In the genomic region with DNA sequence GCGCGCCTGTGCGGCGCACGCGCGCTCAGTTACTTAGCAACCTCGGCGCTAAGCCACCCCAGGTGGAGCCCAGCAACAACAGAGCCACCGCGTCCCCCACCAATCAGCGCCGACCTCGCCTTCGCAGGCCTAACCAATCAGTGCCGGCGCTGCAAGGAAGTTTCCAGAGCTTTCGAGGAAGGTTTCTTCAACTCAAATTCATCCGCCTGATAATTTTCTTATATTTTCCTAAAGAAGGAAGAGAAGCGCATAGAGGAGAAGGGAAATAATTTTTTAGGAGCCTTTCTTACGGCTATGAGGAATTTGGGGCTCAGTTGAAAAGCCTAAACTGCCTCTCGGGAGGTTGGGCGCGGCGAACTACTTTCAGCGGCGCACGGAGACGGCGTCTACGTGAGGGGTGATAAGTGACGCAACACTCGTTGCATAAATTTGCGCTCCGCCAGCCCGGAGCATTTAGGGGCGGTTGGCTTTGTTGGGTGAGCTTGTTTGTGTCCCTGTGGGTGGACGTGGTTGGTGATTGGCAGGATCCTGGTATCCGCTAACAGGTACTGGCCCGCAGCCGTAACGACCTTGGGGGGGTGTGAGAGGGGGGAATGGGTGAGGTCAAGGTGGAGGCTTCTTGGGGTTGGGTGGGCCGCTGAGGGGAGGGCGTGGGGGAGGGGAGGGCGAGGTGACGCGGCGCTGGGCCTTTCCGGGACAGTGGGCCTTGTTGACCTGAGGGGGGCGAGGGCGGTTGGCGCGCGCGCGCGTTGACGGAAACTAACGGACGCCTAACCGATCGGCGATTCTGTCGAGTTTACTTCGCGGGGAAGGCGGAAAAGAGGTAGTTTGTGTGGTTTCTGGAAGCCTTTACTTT, we compare ENCODE assay signal across 8 cellular contexts. TPM values are rescaled to one million over a fixed set of nuclear protein-coding genes. Genes with fewer than 3 reads are reported as not detected.
DNase-seq lines count a peak whose midpoint lies in the region; ATAC-seq, FAIRE-seq and TF ChIP-seq lines count a peak whose summit lies in the region.

Gene UBB (plus strand): TSS at position 452 of the 856 bp plus-strand sequence. CDS start 817 bp downstream, outside the sequence.

- intact Hi-C loops in PC-3 (cut with micrococcal nuclease), result no loop called here

- no TSS peak for BruUV-seq in PC-3 (replicated peaks; lab: Mats Ljungman, UMichigan)

- peaks cover 27% of the 10 kb centered on the region for H3K79me2 ChIP-seq in PC-3 (ENCODE audit: low read length)

- H3K27ac ChIP-seq in HUES64 (ENCODE audit: low read depth, low read length), result peak within 1 kb of the TSS; percentile 92
- peak within 1 kb of the TSS; percentile 70 for H3K27ac ChIP-seq in PC-3 (ENCODE audit: low read length)
- peak within 1 kb of the TSS; percentile 92 to 95 for H3K27ac ChIP-seq in mucosa of rectum (ENCODE audit: low read depth in 2 of 2, low read length in 2 of 2)

- H3K27me3 ChIP-seq in HUES64 (ENCODE audit: insufficient read depth, low read length) (no peaks in the 10 kb centered on the region), PC-3 (ENCODE audit: low read length) (no peaks in the 10 kb centered on the region), mucosa of rectum (ENCODE audit: control insufficient read depth in 2 of 2, insufficient read depth in 2 of 2, low read length in 2 of 2) (no peaks in the 10 kb centered on the region)

- no peak for FAIRE-seq in D721Med (lab: Jason Lieb, UNC)

- peaks cover 26% of the 10 kb centered on the region for H3K36me3 ChIP-seq in HUES64 (ENCODE audit: insufficient read depth, low read length)
- H3K36me3 ChIP-seq in PC-3 (ENCODE audit: low read depth, low read length), result peaks cover 14% of the 10 kb centered on the region
- H3K36me3 ChIP-seq in mucosa of rectum (ENCODE audit: control insufficient read depth in 2 of 2, insufficient read depth in 2 of 2, low read length in 2 of 2), result peaks cover 12 to 22% of the 10 kb centered on the region in 2 donors

- H3K9me3 ChIP-seq in HUES64 (ENCODE audit: insufficient read depth, low read depth, low read length), result no peaks in the 10 kb centered on the region
- H3K9me3 ChIP-seq in PC-3 (ENCODE audit: low read length), result no peaks in the 10 kb centered on the region
- no peaks in the 10 kb centered on the region for H3K9me3 ChIP-seq in mucosa of rectum (ENCODE audit: control insufficient read depth in 2 of 2, low read length in 2 of 2)

- peak within 1 kb of the TSS; percentile 87 for H3K4me3 ChIP-seq in HUES64 (ENCODE audit: low read length)
- peak within 1 kb of the TSS; percentile 81 for H3K4me3 ChIP-seq in PC-3 (ENCODE audit: low read length)
- peak within 1 kb of the TSS; percentile 67 for H3K4me3 ChIP-seq in epithelial cell of proximal tubule (ENCODE audit: low read depth, low read length)
- H3K4me3 ChIP-seq in mucosa of rectum (ENCODE audit: low read length in 2 of 2), result peak within 1 kb of the TSS; percentile 98

- no peaks in the 10 kb centered on the region for H3K9me2 ChIP-seq in PC-3 (replicated peaks; ENCODE audit: low read length)

- peaks cover 15% of the 10 kb centered on the region for H3F3A ChIP-seq in PC-3 (ENCODE audit: low read length, unreplicated experiment)

- POLR2A ChIA-PET in PC-3 (lab: Charles Lee; ENCODE audit: unreplicated experiment), result interaction anchor here (0.5 to 0.6 kb wide), 4 partner anchors 44 to 228 kb away, joined by 3 to 14 read pairs (median 4); no protein-coding TSS in a partner anchor

- peak within 1 kb of the TSS; percentile 98 for H2AFZ ChIP-seq in PC-3 (ENCODE audit: low read length)

- peak within 1 kb of the TSS; percentile 90 for H3K9ac ChIP-seq in HUES64 (ENCODE audit: low read depth, low read length)
- peak within 1 kb of the TSS; percentile 87 for H3K9ac ChIP-seq in PC-3 (ENCODE audit: low read length)
- H3K9ac ChIP-seq in mucosa of rectum (ENCODE audit: low read depth in 1 of 2, low read length in 2 of 2), result peak within 1 kb of the TSS; percentile 80 to 95

- TF ChIP-seq CTCF in D721Med (IDR thresholded peaks at IDR 0.05; ENCODE audit: insufficient read depth, missing control alignments) (no peak), PC-3 (conservative IDR thresholded peaks at IDR 0.05; ENCODE audit: low read depth, low read length) (no peak), epithelial cell of proximal tubule (conservative IDR thresholded peaks at IDR 0.05; ENCODE audit: low read depth, low read length) (no peak)

- peak; percentile 62 for DNase-seq in D721Med (ENCODE audit: insufficient read length, low spot score)
- peak; percentile 98 for DNase-seq in PC-3
- peak; percentile 90 for DNase-seq in activated T-cell treated with anti-CD3 and anti-CD28 coated beads for 48 hours (ENCODE audit: low read depth)
- peak; percentile 91 for DNase-seq in epithelial cell of proximal tubule (ENCODE audit: low read depth)
- peak; percentile 94 for DNase-seq in stimulated activated CD8-positive, alpha-beta memory T cell treated with anti-CD3 and anti-CD28 coated beads, Interleukin-4, amount 100 ng/mL, for 48 hours

- H3K4me1 ChIP-seq in HUES64 (ENCODE audit: insufficient read depth, low read length) (no peaks in the 10 kb centered on the region; the same call in 1 of the 2 replicates), PC-3 (ENCODE audit: insufficient read depth, low read length) (peaks cover 38% of the 10 kb centered on the region), mucosa of rectum (ENCODE audit: control insufficient read depth in 2 of 2, insufficient read depth in 2 of 2, low read length in 2 of 2) (peaks cover 26 to 33% of the 10 kb centered on the region in 2 donors)

- CTCF ChIA-PET in PC-3 (lab: Charles Lee), result interaction anchor here (0.6 kb wide), 3 partner anchors 76 to 478 kb away, joined by 4 read pairs; no protein-coding TSS in a partner anchor

- peak; percentile 91 for ATAC-seq in GM21423 (IDR thresholded peaks at IDR 0.05; ENCODE audit: unreplicated experiment)
- peak; percentile 89 for ATAC-seq in PC-3

- WGBS in HUES64, result under 1% methylated on average over 66 of the region's 67 CpGs

- peaks cover 27% of the 10 kb centered on the region for H4K20me1 ChIP-seq in PC-3 (ENCODE audit: low read length)

- H3K4me2 ChIP-seq in PC-3 (ENCODE audit: low read length), result peak within 1 kb of the TSS; percentile 86

RNA-seq across cellular contexts. Expression of gene UBB, which starts in this region (rescaled TPM):
- 1,510 TPM for polyA plus RNA-seq in HUES64 (2013, experiment 1 of 2)
- 1,602 TPM for polyA plus RNA-seq in HUES64 (2013, experiment 2 of 2)
- total RNA-seq in PC-3 (2014; rRNA removed) (2,112 and 2,970 TPM in 2 replicates), epithelial cell of proximal tubule (1,348 and 1,532 TPM in 2 replicates)

Comparison
In these comparisons a context has a peak if more than half of its experiments do, and no peak if none do; other contexts are left out.
1. Peak in every context shown above with its lines: DNase-seq, ATAC-seq, H3K4me3 ChIP-seq and H3K27ac ChIP-seq.